Comparison of ENCODE assay signal across 11 cellular contexts in the genomic region with DNA sequence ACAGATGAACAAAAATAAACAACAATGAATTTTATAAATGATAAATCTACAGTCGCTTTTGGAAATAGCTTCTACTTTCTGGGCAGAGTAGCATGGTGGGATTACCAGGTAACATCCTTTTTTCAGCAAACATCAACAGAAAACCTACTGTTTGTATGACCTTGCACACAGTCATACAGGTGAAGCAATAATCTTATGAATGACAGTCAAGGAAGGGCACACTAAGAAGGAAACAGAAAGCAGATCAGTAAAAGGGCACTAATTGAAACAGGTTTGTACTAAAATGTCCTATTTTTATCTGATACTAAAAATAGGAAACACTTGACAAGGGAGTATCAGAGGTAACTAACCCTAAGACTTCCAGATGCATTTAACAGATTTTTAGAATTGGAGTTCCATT.
A peak's percentile ranks its signal among the peaks of the same experiment; 100 is the strongest.
DNase-seq lines count a peak whose midpoint lies in the region; ATAC-seq and FAIRE-seq lines count a peak whose summit lies in the region.
"Had no signal": no experiment of that assay in that cellular context is flagged by ENCODE, and none has a peak within 500 bp of the region (broad histone marks: within the 10 kb centered on the region; RNA-seq: fewer than 3 reads in every experiment).

No MANE protein-coding gene starts in this region.

- no peak for DNase-seq in GM18507 (ENCODE audit: extremely low spot score, insufficient read length, low read depth)
- DNase-seq in effector CD8-positive, alpha-beta T cell (lab: John Stamatoyannopoulos, UW), result no peak
- DNase-seq in head of caudate nucleus, result no peak
- no peak for DNase-seq in COR-L47 (lab: John Stamatoyannopoulos, UW)
- DNase-seq: CD4-positive, alpha-beta T cell; NCI-H2081 treated with DMSO at 0.1 percent for 48 hours; nucleus accumbens had no signal

- peak; percentile 56 for FAIRE-seq in GM18507 (lab: Jason Lieb, UNC)
- peak; percentile 41 for FAIRE-seq in colon (lab: Jason Lieb, UNC)

- ATAC-seq in GM19455 (IDR thresholded peaks at IDR 0.05; ENCODE audit: unreplicated experiment) (peak; percentile 69), HG03354 (IDR thresholded peaks at IDR 0.05; ENCODE audit: poor library complexity, severe bottlenecking, unreplicated experiment) (peak; percentile 60), HG02970 (IDR thresholded peaks at IDR 0.05; ENCODE audit: low FRiP score, unreplicated experiment) (no peak)

- intact Hi-C loops in head of caudate nucleus (cut with DNase I), result no loop called here
